In genomic region chr3:160475153-160475552, GRCh38 we compare ENCODE assay signal across 21 cellular contexts. TPM values are rescaled to one million over a fixed set of nuclear protein-coding genes. Genes with fewer than 3 reads are reported as not detected.
DNase-seq lines count a peak whose midpoint lies in the region; ATAC-seq, FAIRE-seq and TF ChIP-seq lines count a peak whose summit lies in the region.
"Had no signal": no experiment of that assay in that cellular context is flagged by ENCODE, and none has a peak within 500 bp of the region (broad histone marks: within the 10 kb centered on the region; RNA-seq: fewer than 3 reads in every experiment).

No MANE protein-coding gene starts in this region.

- H3K4me2 ChIP-seq in A549 (no peak overlapping the region), IMR-90 (ENCODE audit: low read depth, low read length) (no peak overlapping the region), astrocyte (ENCODE audit: low read length) (peak overlapping the region; percentile 79), osteoblast (ENCODE audit: insufficient read depth, low read length) (no peak overlapping the region)

- H3K9me3 ChIP-seq in A549: peaks cover 21% of the 10 kb centered on the region
- H3K9me3 ChIP-seq in IMR-90 (ENCODE audit: control insufficient read depth, insufficient read depth, low read length): peaks cover 7% of the 10 kb centered on the region
- peaks cover 8% of the 10 kb centered on the region for H3K9me3 ChIP-seq in astrocyte (ENCODE audit: insufficient read depth, low read depth, low read length)
- no peaks in the 10 kb centered on the region for H3K9me3 ChIP-seq in osteoblast (ENCODE audit: low read depth, low read length)

- peak overlapping the region; percentile 68 for H3K4ac ChIP-seq in IMR-90 (ENCODE audit: low read depth, low read length)

- peaks cover 13% of the 10 kb centered on the region for H3K9me3 Mint-ChIP-seq in astrocyte (ENCODE audit: unreplicated experiment)

- peak overlapping the region; percentile 73 for H2BK20ac ChIP-seq in IMR-90 (ENCODE audit: low read depth, low read length)

- peak overlapping the region; percentile 57; the same call in 1 of the 2 replicates for H2AK5ac ChIP-seq in IMR-90 (ENCODE audit: low read depth, low read length)

- POLR2A ChIA-PET in A549 (lab: Yijun Ruan, JAX) (no interaction called here), IMR-90 (lab: Charles Lee; ENCODE audit: unreplicated experiment) (no interaction called here)

- TF ChIP-seq POLR2A in A549 (IDR thresholded peaks at IDR 0.05; ENCODE audit: low read length) (no peak), IMR-90 (IDR thresholded peaks at IDR 0.05; ENCODE audit: low read depth, low read length) (no peak)

- H3K27ac Mint-ChIP-seq in astrocyte (ENCODE audit: unreplicated experiment): no peak overlapping the region
- H3K27ac Mint-ChIP-seq: CD4-positive, alpha-beta memory T cell had no signal

- intact Hi-C loops in IMR-90 (cut with micrococcal nuclease) (no loop called here), head of caudate nucleus (cut with DNase I) (no loop called here)

- 0 out of 2 replicates have a peak overlapping the region, but pooled peaks have one; percentile 1 for H3K18ac ChIP-seq in IMR-90 (ENCODE audit: low read depth, low read length)

- no peak for TF ChIP-seq EP300 in A549 (IDR thresholded peaks at IDR 0.05)

- H3K56ac ChIP-seq in IMR-90 (ENCODE audit: extremely low read depth, insufficient read depth, low read length): no peak overlapping the region

- no peak overlapping the region; a peak in 1 of 4 replicates for H4K8ac ChIP-seq in IMR-90 (ENCODE audit: low read depth in 2 of 2, low read length in 2 of 2)

- H3K4me3 ChIP-seq in A549: no peak overlapping the region
- no peak overlapping the region for H3K4me3 ChIP-seq in IMR-90 (ENCODE audit: insufficient read depth, low read depth, low read length)
- H3K4me3 ChIP-seq in astrocyte (ENCODE audit: insufficient read depth, low read depth, low read length): no peak overlapping the region
- H3K4me3 ChIP-seq in osteoblast (ENCODE audit: insufficient read depth, low read length): no peak overlapping the region

- DNase-seq in A549 (ENCODE audit: low read depth in 1 of 2, low spot score in 1 of 2): no peak
- DNase-seq in IMR-90: no peak
- DNase-seq in astrocyte (ENCODE audit: low read depth): no peak
- DNase-seq in osteoblast (ENCODE audit: insufficient read length, low spot score, missing footprints): no peak
- DNase-seq in head of caudate nucleus: no peak
- no peak for DNase-seq in caudate nucleus (lab: John Stamatoyannopoulos, UW)
- no peak for DNase-seq in stimulated activated CD4-positive, alpha-beta T cell treated with anti-CD3 and anti-CD28 coated beads, Interleukin-2, amount 100 ng/mL, for 48 hours
- DNase-seq: 8988T; C1 segment of cervical spinal cord; Calu3; CD4-positive, alpha-beta memory T cell; COR-L47; DMS53; DMS79 treated with DMSO at 0.1 percent for 48 hours; GF-D8; GOT3; H7; HCEC 1CT had no signal

- no peak overlapping the region for H2AFZ ChIP-seq in IMR-90 (replicated peaks; ENCODE audit: low read length, poor library complexity)
- H2AFZ ChIP-seq in astrocyte (ENCODE audit: low read depth, low read length): no peak overlapping the region
- H2AFZ ChIP-seq in osteoblast (ENCODE audit: low read length): no peak overlapping the region

- H3K14ac ChIP-seq in IMR-90 (replicated peaks; ENCODE audit: low read depth, low read length): no peak overlapping the region; the same call in 1 of the 2 replicates

- peaks cover 8% of the 10 kb centered on the region for H3K4me1 Mint-ChIP-seq in astrocyte (ENCODE audit: low read depth, unreplicated experiment)
- H3K4me1 Mint-ChIP-seq: CD4-positive, alpha-beta memory T cell had no signal

- peak overlapping the region; percentile 81 for H2BK120ac ChIP-seq in IMR-90 (ENCODE audit: low read depth, low read length)

- no peak overlapping the region for H2BK5ac ChIP-seq in IMR-90 (ENCODE audit: low read depth, low read length, poor library complexity, severe bottlenecking)

- peaks cover 15% of the 10 kb centered on the region for H3K9me1 ChIP-seq in IMR-90 (ENCODE audit: insufficient read depth, low read length)

- H3K27me3 ChIP-seq in IMR-90 (ENCODE audit: control insufficient read depth, insufficient read depth, low read length): no peaks in the 10 kb centered on the region
- no peaks in the 10 kb centered on the region for H3K27me3 ChIP-seq in astrocyte (ENCODE audit: insufficient read depth, low read length)
- H3K27me3 ChIP-seq in osteoblast (ENCODE audit: insufficient read depth, low read length): no peaks in the 10 kb centered on the region

- H4K5ac ChIP-seq in IMR-90 (ENCODE audit: low read depth, low read length): no peak overlapping the region

- 91% methylated on average over 2 of the region's 2 CpGs for WGBS in A549 (ENCODE audit: missing lambda C conversion rate)
- no CpG with 5 or more reads among the region's 2 CpGs for WGBS in IMR-90 (ENCODE audit: extremely low coverage in 2 of 2, insufficient read length in 1 of 2), 2 experiments

- in situ Hi-C loops in IMR-90 (cut with MboI; ENCODE audit: low sequenced_read_pairs): no loop called here

- no peak overlapping the region for H3K9ac ChIP-seq in IMR-90 (ENCODE audit: low read depth, low read length)
- H3K9ac ChIP-seq in astrocyte (ENCODE audit: low read length): peak overlapping the region; percentile 47

- no peak for FAIRE-seq in A549 (lab: Jason Lieb, UNC)
- FAIRE-seq in astrocyte (lab: Jason Lieb, UNC): no peak
- FAIRE-seq: GM12891, GM18507 had no signal

- no peaks in the 10 kb centered on the region for H3K27me3 Mint-ChIP-seq in astrocyte (ENCODE audit: low read depth, unreplicated experiment)

- no peak overlapping the region for H2AK9ac ChIP-seq in IMR-90 (replicated peaks; ENCODE audit: low read depth, low read length, poor library complexity)

- no peaks in the 10 kb centered on the region; a peak in 1 of 4 replicates for H3K79me1 ChIP-seq in IMR-90 (ENCODE audit: low read depth in 1 of 2, low read length in 2 of 2)

- dilution Hi-C loops in IMR-90 (cut with HindIII; ENCODE audit: low sequenced_read_pairs, unreplicated experiment): no loop called here

- no peaks in the 10 kb centered on the region for H4K20me1 ChIP-seq in IMR-90 (ENCODE audit: insufficient read depth, low read length)
- H4K20me1 ChIP-seq in astrocyte (ENCODE audit: insufficient read depth, low read length): no peaks in the 10 kb centered on the region
- H4K20me1 ChIP-seq in osteoblast (ENCODE audit: insufficient read depth, low read length): no peaks in the 10 kb centered on the region

- 0 out of 3 replicates have a peak, but pooled peaks cover 4% of the 10 kb centered on the region for H3K4me1 ChIP-seq in A549
- H3K4me1 ChIP-seq in IMR-90 (ENCODE audit: control insufficient read depth, insufficient read depth, low read length): peaks cover 20% of the 10 kb centered on the region
- peaks cover 48% of the 10 kb centered on the region for H3K4me1 ChIP-seq in astrocyte (ENCODE audit: insufficient read depth, low read length)
- peaks cover 63% of the 10 kb centered on the region for H3K4me1 ChIP-seq in osteoblast (ENCODE audit: insufficient read depth, low read length)

- H3K23ac ChIP-seq in IMR-90 (ENCODE audit: low read depth, low read length): no peak overlapping the region

- TF ChIP-seq CTCF in A549 (IDR thresholded peaks at IDR 0.05) (no peak), IMR-90 (conservative IDR thresholded peaks at IDR 0.05; ENCODE audit: low read depth, low read length) (no peak), astrocyte (IDR thresholded peaks at IDR 0.05; ENCODE audit: insufficient read depth, low read depth, low read length) (no peak), osteoblast (IDR thresholded peaks at IDR 0.05; ENCODE audit: extremely low read depth, low read depth, low read length) (no peak)

- TF ChIP-seq RAD21 in A549 (conservative IDR thresholded peaks at IDR 0.05 in 1 of 2, IDR thresholded peaks at IDR 0.05 in 1 of 2) (no peak), IMR-90 (IDR thresholded peaks at IDR 0.05; ENCODE audit: low read length) (no peak)

- H4K91ac ChIP-seq in IMR-90 (ENCODE audit: insufficient read depth, low read depth, low read length): peak overlapping the region; percentile 46; the same call in 1 of the 2 replicates

- ATAC-seq in A549: no peak
- ATAC-seq in IMR-90 (ENCODE audit: low read depth): no peak

- BruUV-seq in IMR-90 (replicated peaks; lab: Mats Ljungman, UMichigan): no TSS peak

- H3K79me2 ChIP-seq in astrocyte (ENCODE audit: insufficient read depth, low read length) (no peaks in the 10 kb centered on the region), osteoblast (ENCODE audit: insufficient read depth, low read length) (no peaks in the 10 kb centered on the region)

- H3K27ac ChIP-seq in A549: no peak overlapping the region
- no peak overlapping the region for H3K27ac ChIP-seq in IMR-90 (ENCODE audit: insufficient read depth, low read length)
- H3K27ac ChIP-seq in astrocyte (ENCODE audit: low read depth, low read length): peak overlapping the region; percentile 87
- H3K27ac ChIP-seq in osteoblast (ENCODE audit: low read depth, low read length): peak overlapping the region; percentile 76
- no peak overlapping the region for H3K27ac ChIP-seq in caudate nucleus (ENCODE audit: low read depth, low read length)

- H3K36me3 Mint-ChIP-seq in astrocyte (ENCODE audit: low read depth, unreplicated experiment): no peaks in the 10 kb centered on the region

- H2BK15ac ChIP-seq in IMR-90 (ENCODE audit: low read depth, low read length): 0 out of 3 replicates have a peak overlapping the region, but pooled peaks have one; percentile 43

- H3K4me3 Mint-ChIP-seq in astrocyte (ENCODE audit: unreplicated experiment): no peak overlapping the region
- H3K4me3 Mint-ChIP-seq: CD4-positive, alpha-beta memory T cell had no signal

- H3K36me3 ChIP-seq in IMR-90 (ENCODE audit: control insufficient read depth, insufficient read depth, low read length) (no peaks in the 10 kb centered on the region), astrocyte (ENCODE audit: insufficient read depth, low read length) (no peaks in the 10 kb centered on the region), osteoblast (ENCODE audit: insufficient read depth, low read length) (no peaks in the 10 kb centered on the region)

- CTCF ChIA-PET in A549 (lab: Yijun Ruan, JAX) (no interaction called here), IMR-90 (lab: Yijun Ruan, JAX) (no interaction called here)

TF ChIP-seq in A549, 52 proteins besides CTCF, POLR2A, EP300 and RAD21 (continues in another document):
- TF ChIP-seq CHD2 (IDR thresholded peaks at IDR 0.05; ENCODE audit: low read length, partially characterized antibody): no peak

TF ChIP-seq in IMR-90, 13 proteins besides CTCF, POLR2A, EP300 and RAD21 (continues in another document):
- TF ChIP-seq NFE2L2 (IDR thresholded peaks at IDR 0.05; ENCODE audit: low read depth, low read length): no peak

RNA-seq across cellular contexts. Expression of gene TRIM59, which starts 25.6 kb away (rescaled TPM):
- polyA plus RNA-seq in A549 (2011; rRNA removed): 10.9 and 14.0 TPM in 2 replicates
- polyA plus RNA-seq in A549 (2012; cell fraction: cytosol; rRNA removed): 2.7 and 3.4 TPM in 2 replicates
- polyA plus RNA-seq in A549 (2012; cell fraction: nucleus; rRNA removed): 2.7 and 4.4 TPM in 2 replicates
- polyA plus RNA-seq in A549 (2017; fragmentation: RNase III; extraction: RNeasy Plus Mini Kit Qiagen cat#74134 plus additional on column Dnase treatment): 12.1 to 13.6 TPM (median 12.6 TPM) in 3 replicates
- polyA minus RNA-seq in A549 (2011; rRNA and poly(A)+ RNA removed): 13.3 and 16.3 TPM in 2 replicates
- 65.4 and 68.3 TPM in 2 replicates for total RNA-seq in IMR-90 (2012; rRNA removed)
- polyA plus RNA-seq in IMR-90 (2012; rRNA removed): 5.3 and 8.0 TPM in 2 replicates
- 0.97 and 2.0 TPM in 2 replicates for polyA plus RNA-seq in IMR-90 (2012; cell fraction: cytosol; rRNA removed)
- 1.3 and 8.7 TPM in 2 replicates for polyA plus RNA-seq in IMR-90 (2012; cell fraction: nucleus; rRNA removed; ENCODE audit: low replicate concordance)
- 15.8 and 20.6 TPM in 2 replicates for total RNA-seq in astrocyte
- 21.5 and 22.1 TPM in 2 replicates for total RNA-seq in osteoblast
- total RNA-seq: G401 had no signal

Comparison
In these comparisons a context has a peak if more than half of its experiments do, and no peak if none do; other contexts are left out.
1. H3K27ac ChIP-seq: peak in astrocyte (single experiment) and osteoblast (single experiment); none in A549 (0 of 2), IMR-90 (single experiment) and caudate nucleus (single experiment).